ENCODE assay signal across 1 cellular context in genomic region chr20:47576516-47577033, GRCh38.
TF ChIP-seq lines count a peak whose summit lies in the region.

No MANE protein-coding gene starts in this region.

TF ChIP-seq in HepG2, 621 proteins besides CTCF, POLR2A, EP300 and RAD21 (continued from another document and continues in another):
- TF ChIP-seq KIAA2018 (CRISPR knock-in tag; IDR thresholded peaks at IDR 0.05; ENCODE audit: borderline replicate concordance) (no peak), PAX8 (CRISPR knock-in tag; IDR thresholded peaks at IDR 0.05; ENCODE audit: borderline replicate concordance) (no peak), POLR2G (IDR thresholded peaks at IDR 0.05; ENCODE audit: low read depth, low read length) (peak; percentile 62; the same call in 1 of the 2 replicates), PCBP1 (IDR thresholded peaks at IDR 0.05; ENCODE audit: borderline replicate concordance, low read depth, low read length) (no peak), ZNF451 (CRISPR knock-in tag; IDR thresholded peaks at IDR 0.05) (no peak), NBN (conservative IDR thresholded peaks at IDR 0.05) (no peak), SMYD3 (CRISPR knock-in tag; IDR thresholded peaks at IDR 0.05) (no peak; the same call in 1 of the 2 replicates), LBX2 (CRISPR knock-in tag; IDR thresholded peaks at IDR 0.05; ENCODE audit: borderline replicate concordance) (no peak), FOXO1 (CRISPR knock-in tag; IDR thresholded peaks at IDR 0.05) (peak; percentile 30; the same call in 1 of the 2 replicates), NFYB (CRISPR knock-in tag; IDR thresholded peaks at IDR 0.05) (peak; percentile 97), THRA (CRISPR knock-in tag; IDR thresholded peaks at IDR 0.05; ENCODE audit: borderline replicate concordance) (peak; percentile 68), ZNF776 (CRISPR knock-in tag; IDR thresholded peaks at IDR 0.05) (no peak), RXRA (CRISPR knock-in tag; IDR thresholded peaks at IDR 0.05) (peak; percentile 99), KMT2A (CRISPR knock-in tag; IDR thresholded peaks at IDR 0.05) (peak; percentile 94), IKZF4 (CRISPR knock-in tag; IDR thresholded peaks at IDR 0.05; ENCODE audit: borderline replicate concordance, low read depth, not compliant biosample characterization) (peak; percentile 60), GATAD1 (CRISPR knock-in tag; IDR thresholded peaks at IDR 0.05) (peak; percentile 47; the same call in 1 of the 2 replicates), GABPB1 (CRISPR knock-in tag; IDR thresholded peaks at IDR 0.05) (peak; percentile 45; the same call in 1 of the 2 replicates), TBP (CRISPR knock-in tag; IDR thresholded peaks at IDR 0.05) (no peak), HMGXB3 (CRISPR knock-in tag; IDR thresholded peaks at IDR 0.05; ENCODE audit: borderline replicate concordance) (peak; percentile 82; the same call in 1 of the 2 replicates), TEAD3 (CRISPR knock-in tag; optimal IDR thresholded peaks at IDR 0.05; ENCODE audit: borderline replicate concordance) (peak; percentile 81), NFE2 (CRISPR knock-in tag; IDR thresholded peaks at IDR 0.05) (no peak), MYNN (CRISPR knock-in tag; IDR thresholded peaks at IDR 0.05; ENCODE audit: low read depth) (no peak), ISL2 (CRISPR knock-in tag; IDR thresholded peaks at IDR 0.05) (peak; percentile 42; the same call in 1 of the 2 replicates), ZEB1 (IDR thresholded peaks at IDR 0.05; ENCODE audit: insufficient replicate concordance, low read depth) (peak; percentile 47), ZMYM3 (CRISPR knock-in tag; IDR thresholded peaks at IDR 0.05) (peak; percentile 84; the same call in 1 of the 2 replicates), SRF (IDR thresholded peaks at IDR 0.05; ENCODE audit: low read depth, low read length) (peak; percentile 44; the same call in 1 of the 2 replicates), ZNF737 (CRISPR knock-in tag; IDR thresholded peaks at IDR 0.05; ENCODE audit: borderline replicate concordance) (no peak), ZNF800 (CRISPR knock-in tag; IDR thresholded peaks at IDR 0.05) (peak; percentile 81; the same call in 1 of the 2 replicates), CBFB (CRISPR knock-in tag; IDR thresholded peaks at IDR 0.05) (0 out of 2 replicates have a peak, but pooled peaks have one; percentile 37), ZNF614 (CRISPR knock-in tag; IDR thresholded peaks at IDR 0.05; ENCODE audit: borderline replicate concordance) (peak; percentile 52; the same call in 1 of the 2 replicates), FOXK1 (CRISPR knock-in tag; IDR thresholded peaks at IDR 0.05; ENCODE audit: borderline replicate concordance, low read depth) (peak; percentile 84; the same call in 1 of the 2 replicates)
- TF ChIP-seq, protein P1, sequence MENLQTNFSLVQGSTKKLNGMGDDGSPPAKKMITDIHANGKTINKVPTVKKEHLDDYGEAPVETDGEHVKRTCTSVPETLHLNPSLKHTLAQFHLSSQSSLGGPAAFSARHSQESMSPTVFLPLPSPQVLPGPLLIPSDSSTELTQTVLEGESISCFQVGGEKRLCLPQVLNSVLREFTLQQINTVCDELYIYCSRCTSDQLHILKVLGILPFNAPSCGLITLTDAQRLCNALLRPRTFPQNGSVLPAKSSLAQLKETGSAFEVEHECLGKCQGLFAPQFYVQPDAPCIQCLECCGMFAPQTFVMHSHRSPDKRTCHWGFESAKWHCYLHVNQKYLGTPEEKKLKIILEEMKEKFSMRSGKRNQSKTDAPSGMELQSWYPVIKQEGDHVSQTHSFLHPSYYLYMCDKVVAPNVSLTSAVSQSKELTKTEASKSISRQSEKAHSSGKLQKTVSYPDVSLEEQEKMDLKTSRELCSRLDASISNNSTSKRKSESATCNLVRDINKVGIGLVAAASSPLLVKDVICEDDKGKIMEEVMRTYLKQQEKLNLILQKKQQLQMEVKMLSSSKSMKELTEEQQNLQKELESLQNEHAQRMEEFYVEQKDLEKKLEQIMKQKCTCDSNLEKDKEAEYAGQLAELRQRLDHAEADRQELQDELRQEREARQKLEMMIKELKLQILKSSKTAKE (CRISPR knock-in tag; IDR thresholded peaks at IDR 0.05; ENCODE audit: borderline replicate concordance), result no peak
- TF ChIP-seq, protein P2, sequence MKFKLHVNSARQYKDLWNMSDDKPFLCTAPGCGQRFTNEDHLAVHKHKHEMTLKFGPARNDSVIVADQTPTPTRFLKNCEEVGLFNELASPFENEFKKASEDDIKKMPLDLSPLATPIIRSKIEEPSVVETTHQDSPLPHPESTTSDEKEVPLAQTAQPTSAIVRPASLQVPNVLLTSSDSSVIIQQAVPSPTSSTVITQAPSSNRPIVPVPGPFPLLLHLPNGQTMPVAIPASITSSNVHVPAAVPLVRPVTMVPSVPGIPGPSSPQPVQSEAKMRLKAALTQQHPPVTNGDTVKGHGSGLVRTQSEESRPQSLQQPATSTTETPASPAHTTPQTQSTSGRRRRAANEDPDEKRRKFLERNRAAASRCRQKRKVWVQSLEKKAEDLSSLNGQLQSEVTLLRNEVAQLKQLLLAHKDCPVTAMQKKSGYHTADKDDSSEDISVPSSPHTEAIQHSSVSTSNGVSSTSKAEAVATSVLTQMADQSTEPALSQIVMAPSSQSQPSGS (CRISPR knock-in tag; IDR thresholded peaks at IDR 0.05), result peak; percentile 70; the same call in 1 of the 2 replicates
